1 cellular context compared by ENCODE assay signal in genomic region chr9:37971107-37971459, GRCh38.
TF ChIP-seq lines count a peak whose summit lies in the region.

No MANE protein-coding gene starts in this region.

TF ChIP-seq in H1, 55 proteins besides CTCF, POLR2A, EP300 and RAD21:
- TF ChIP-seq CREB1 (IDR thresholded peaks at IDR 0.05) (no peak), CHD2 (IDR thresholded peaks at IDR 0.05; ENCODE audit: low read length) (no peak), NRF1 (IDR thresholded peaks at IDR 0.05; ENCODE audit: low read depth, low read length) (no peak), EZH2 (IDR thresholded peaks at IDR 0.05; ENCODE audit: low read depth, low read length, severe bottlenecking) (no peak), FOSL1 (IDR thresholded peaks at IDR 0.05; ENCODE audit: insufficient read depth, low read depth, low read length) (no peak), HDAC6 (IDR thresholded peaks at IDR 0.05; ENCODE audit: low read depth, low read length) (no peak), POU5F1 (IDR thresholded peaks at IDR 0.05; ENCODE audit: low read depth, low read length) (no peak), JUND (IDR thresholded peaks at IDR 0.05; ENCODE audit: low read length) (no peak), E2F6 (IDR thresholded peaks at IDR 0.05) (no peak), CHD7 (IDR thresholded peaks at IDR 0.05; ENCODE audit: insufficient replicate concordance, low read length) (no peak), PHF8 (conservative IDR thresholded peaks at IDR 0.05; ENCODE audit: low read depth, low read length) (no peak), CBX5 (IDR thresholded peaks at IDR 0.05; ENCODE audit: low read depth, low read length) (no peak), SP2 (IDR thresholded peaks at IDR 0.05; ENCODE audit: low read length) (no peak)
